Comparison of ENCODE assay signal across 25 cellular contexts in the genomic region with DNA sequence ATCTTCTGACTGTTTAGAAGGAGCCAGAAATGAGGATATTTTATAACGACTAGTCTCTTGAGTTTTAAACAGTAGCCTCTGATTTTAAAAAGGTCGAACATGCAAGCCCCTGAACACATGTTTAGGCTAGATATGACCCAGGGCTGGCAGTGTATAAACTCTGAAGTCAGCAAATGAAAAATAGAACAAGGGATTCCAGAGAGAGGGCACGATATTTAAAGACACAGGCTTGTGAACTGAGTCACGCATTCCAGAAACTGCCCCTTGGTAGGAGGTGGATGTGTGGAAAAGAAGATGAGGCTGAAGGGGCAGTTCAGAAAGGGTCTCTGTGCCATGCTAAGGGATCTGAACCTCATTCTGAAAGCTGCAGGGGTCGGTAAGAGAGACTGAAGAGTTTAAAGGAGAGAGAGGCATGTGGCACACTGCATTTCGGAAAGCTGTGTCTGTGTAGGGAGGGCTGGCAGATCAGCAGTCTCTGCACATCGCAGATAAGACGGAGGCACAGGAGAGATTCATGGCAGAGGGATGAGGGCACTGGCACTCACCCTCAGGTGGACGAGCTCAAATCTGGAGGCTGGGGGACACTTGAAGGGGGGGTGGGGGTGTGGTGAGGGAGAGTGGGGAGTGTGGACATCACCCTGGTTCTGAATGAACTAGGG. TPM values are rescaled to one million over a fixed set of nuclear protein-coding genes. Genes with fewer than 3 reads are reported as not detected.
"Had no signal": no experiment of that assay in that cellular context is flagged by ENCODE, and none has a peak within 500 bp of the region (broad histone marks: within the 10 kb centered on the region; RNA-seq: fewer than 3 reads in every experiment).

No MANE protein-coding gene starts in this region.

- H3K9me3 ChIP-seq: left lung, upper lobe of left lung had no signal

- ATAC-seq: activated T-cell treated with anti-CD3 and anti-CD28 coated beads, Interleukin-2, amount 50 U/mL, for 4 hours; left lung; stimulated activated naive CD8-positive, alpha-beta T cell treated with anti-CD3 and anti-CD28 coated beads, Interleukin-15, Interleukin-2, amounts not matched to agents 100 U/mL and 50 U/mL, for 24 hours; T-helper 17 cell had no signal

- H3K27ac ChIP-seq: left lung, upper lobe of left lung had no signal

- H3K36me3 ChIP-seq: left lung, upper lobe of left lung had no signal

- H3K4me1 ChIP-seq: left lung, upper lobe of left lung had no signal

- DNase-seq: activated CD4-positive, alpha-beta T cell treated with anti-CD3 and anti-CD28 coated beads for 4 hours; activated CD4-positive, alpha-beta T cell treated with anti-CD3 and anti-CD28 coated beads, Interleukin-2, amount 50 U/mL, for 48 hours; activated CD4-positive, CD25-positive, alpha-beta regulatory T cell; activated CD8-positive, alpha-beta memory T cell treated with anti-CD3 and anti-CD28 coated beads, Interleukin-2, amount 50 U/mL, for 48 hours; activated naive CD4-positive, alpha-beta T cell treated with Interleukin-2 at 50 U/mL for 16 hours; activated naive CD8-positive, alpha-beta T cell treated with anti-CD3 and anti-CD28 coated beads for 36 hours; activated T-cell treated with anti-CD3 and anti-CD28 coated beads, Interleukin-2, amount 50 U/mL, for 4 hours; cerebellar nuclear complex; cortex of kidney; kidney; left lung; mammary epithelial cell; occipital lobe; retina; stimulated activated CD4-positive, alpha-beta T cell treated with anti-CD3 and anti-CD28 coated beads, Interleukin-12 subunit alpha, Interleukin-12 subunit beta, amount 100 ng/mL, for 4 hours; stimulated activated CD4-positive, alpha-beta T cell treated with anti-CD3 and anti-CD28 coated beads, Interleukin-4, amount 100 ng/mL, for 4 hours; stimulated activated naive CD8-positive, alpha-beta T cell treated with anti-CD3 and anti-CD28 coated beads, Interleukin-15, Interleukin-2, amounts not matched to agents 100 U/mL and 50 U/mL, for 24 hours; SW 1271; T-helper 17 cell had no signal

- H3K4me3 ChIP-seq: left lung, upper lobe of left lung had no signal

- H3K27me3 ChIP-seq: upper lobe of left lung had no signal

RNA-seq across cellular contexts. Expression of gene ST8SIA2, which starts 22.1 kb away (rescaled TPM):
- total RNA-seq: activated CD8-positive, alpha-beta memory T cell treated with anti-CD3 and anti-CD28 coated beads for 36 hours; activated naive CD8-positive, alpha-beta T cell treated with anti-CD3 and anti-CD28 coated beads for 36 hours; activated T-cell treated with anti-CD3 and anti-CD28 coated beads, Interleukin-2, amount 50 U/mL, for 4 hours; activated T-helper 2 cell treated with anti-CD3 and anti-CD28 coated beads, Interferon-gamma antibody, Interleukin-2, Interleukin-4, amounts not matched to agents 10 μg/mL and 5 μg/mL and 100 μg/mL, durations not matched to agents 14 hours and 24 hours and 36 hours; bronchial epithelial cell; posterior vena cava; subcutaneous adipose tissue; T-helper 17 cell had no signal
